ENCODE assay signal across 20 cellular contexts in genomic region chr12:101013993-101014392, GRCh38.
DNase-seq lines count a peak whose midpoint lies in the region; ATAC-seq and TF ChIP-seq lines count a peak whose summit lies in the region.
"Had no signal": no experiment of that assay in that cellular context is flagged by ENCODE, and none has a peak within 500 bp of the region (broad histone marks: within the 10 kb centered on the region; RNA-seq: fewer than 3 reads in every experiment).

No MANE protein-coding gene starts in this region.

- no peak overlapping the region for H2AFZ ChIP-seq in hepatocyte
- H2AFZ ChIP-seq: GM23248 had no signal

- DNase-seq in NCI-H748 (lab: John Stamatoyannopoulos, UW; ENCODE audit: unreplicated experiment) (peak; percentile 55), NCI-H748 treated with DMSO at 0.1 percent for 48 hours (lab: John Stamatoyannopoulos, UW) (no peak), NCI-H146 treated with DMSO at 0.1 percent for 48 hours (lab: John Stamatoyannopoulos, UW; ENCODE audit: unreplicated experiment) (peak; percentile 70), hepatocyte (ENCODE audit: low spot score) (no peak), DMS79 treated with DMSO at 0.1 percent for 48 hours (lab: John Stamatoyannopoulos, UW) (no peak), kidney tubule cell (ENCODE audit: low spot score) (no peak)
- DNase-seq: AML-193; Caco-2; CD4-positive, alpha-beta T cell; DND-41; EL; GM23248 had no signal

- no peaks in the 10 kb centered on the region for H3K4me1 ChIP-seq in hepatocyte (ENCODE audit: insufficient read depth)
- H3K4me1 ChIP-seq: HAP-1 had no signal

- WGBS in hepatocyte (ENCODE audit: low lambda C conversion rate, missing lambda C conversion rate), result 72% methylated on average over 6 of the region's 6 CpGs

- no peak for TF ChIP-seq CTCF in hepatocyte (IDR thresholded peaks at IDR 0.05; ENCODE audit: poor library complexity)

- no peak overlapping the region for H3K4me2 ChIP-seq in hepatocyte
- H3K4me2 ChIP-seq: A549 had no signal

- no peak for ATAC-seq in GM18873 (IDR thresholded peaks at IDR 0.05; ENCODE audit: low FRiP score, unreplicated experiment)
- no peak for ATAC-seq in HG03565 (IDR thresholded peaks at IDR 0.05; ENCODE audit: unreplicated experiment)
- ATAC-seq: A549, GM12878, HepG2 had no signal

- H3K9me2 ChIP-seq in hepatocyte (replicated peaks; ENCODE audit: insufficient read depth), result no peaks in the 10 kb centered on the region

- peaks cover 8% of the 10 kb centered on the region for H3K9me3 ChIP-seq in hepatocyte (ENCODE audit: low read depth)

- no peaks in the 10 kb centered on the region for H3K79me2 ChIP-seq in hepatocyte

- H3K4me3 ChIP-seq in hepatocyte, result no peak overlapping the region
- H3K4me3 ChIP-seq: A549, GM12878, GM23248, HAP-1 had no signal

- peak overlapping the region; percentile 43 for H3K27ac ChIP-seq in hepatocyte
- H3K27ac ChIP-seq: 22Rv1, A549, C4-2B, GM23248 had no signal

- no peaks in the 10 kb centered on the region for H4K20me1 ChIP-seq in hepatocyte (ENCODE audit: insufficient read depth, poor library complexity, severe bottlenecking)

- no peaks in the 10 kb centered on the region for H3K36me3 ChIP-seq in hepatocyte (replicated peaks; ENCODE audit: insufficient read depth, low read depth)
- H3K36me3 ChIP-seq: HAP-1 had no signal

- no peaks in the 10 kb centered on the region for H3K27me3 ChIP-seq in hepatocyte

Comparison
In these comparisons a context has a peak if more than half of its experiments do, and no peak if none do; other contexts are left out.
1. DNase-seq: peak in NCI-H748 (single experiment) and NCI-H146 treated with DMSO at 0.1 percent for 48 hours (single experiment); none in NCI-H748 treated with DMSO at 0.1 percent for 48 hours (single experiment), hepatocyte (single experiment), DMS79 treated with DMSO at 0.1 percent for 48 hours (single experiment) and kidney tubule cell (single experiment).